ENCODE assay signal across 1 cellular context in the genomic region with DNA sequence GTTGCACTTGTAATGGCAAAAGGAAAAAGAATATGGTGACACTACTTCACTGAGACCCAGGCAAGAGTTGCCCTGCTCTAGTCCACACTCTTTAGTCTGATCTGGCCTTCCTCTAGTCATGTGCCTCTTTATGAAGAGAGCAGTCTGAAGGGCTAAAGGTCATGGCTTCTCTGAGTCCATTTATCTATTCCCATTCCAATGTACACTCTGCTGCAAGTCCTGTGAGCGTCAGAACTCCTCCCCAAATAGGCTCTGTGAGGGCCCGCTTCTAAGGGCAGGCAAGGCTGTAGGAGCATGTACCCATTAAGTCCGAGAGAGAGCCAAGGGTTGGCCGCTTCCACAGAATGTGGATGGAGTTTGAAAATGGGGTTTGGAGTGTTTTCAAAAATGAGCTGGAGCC.
A peak's percentile ranks its signal among the peaks of the same experiment; 100 is the strongest.
TF ChIP-seq lines count a peak whose summit lies in the region.

No MANE protein-coding gene starts in this region.

TF ChIP-seq in HepG2, 621 proteins besides CTCF, POLR2A, EP300 and RAD21 (continued from another document and continues in another):
- peak; percentile 77 for TF ChIP-seq PAXIP1 (CRISPR knock-in tag; conservative IDR thresholded peaks at IDR 0.05)
- peak; percentile 54; the same call in 1 of the 2 replicates for TF ChIP-seq ATF2 (CRISPR knock-in tag; IDR thresholded peaks at IDR 0.05)
- TF ChIP-seq ZNF556 (CRISPR knock-in tag; IDR thresholded peaks at IDR 0.05; ENCODE audit: borderline replicate concordance): peak; percentile 53; the same call in 1 of the 2 replicates
- TF ChIP-seq ZNF263 (CRISPR knock-in tag; IDR thresholded peaks at IDR 0.05): peak; percentile 89
- no peak for TF ChIP-seq ZNF138 (CRISPR knock-in tag; IDR thresholded peaks at IDR 0.05; ENCODE audit: low read depth)
- peak; percentile 57; the same call in 1 of the 2 replicates for TF ChIP-seq MEF2D (CRISPR knock-in tag; IDR thresholded peaks at IDR 0.05)
- no peak for TF ChIP-seq FOXA1 (IDR thresholded peaks at IDR 0.05)
- TF ChIP-seq FOXA1 (CRISPR knock-in tag; IDR thresholded peaks at IDR 0.05): peak; percentile 69
- TF ChIP-seq ZMYM4 (CRISPR knock-in tag; IDR thresholded peaks at IDR 0.05): peak; percentile 98
- TF ChIP-seq KAT7 (CRISPR knock-in tag; IDR thresholded peaks at IDR 0.05; ENCODE audit: borderline replicate concordance): 0 out of 2 replicates have a peak, but pooled peaks have one; percentile 32
- TF ChIP-seq, protein P1, sequence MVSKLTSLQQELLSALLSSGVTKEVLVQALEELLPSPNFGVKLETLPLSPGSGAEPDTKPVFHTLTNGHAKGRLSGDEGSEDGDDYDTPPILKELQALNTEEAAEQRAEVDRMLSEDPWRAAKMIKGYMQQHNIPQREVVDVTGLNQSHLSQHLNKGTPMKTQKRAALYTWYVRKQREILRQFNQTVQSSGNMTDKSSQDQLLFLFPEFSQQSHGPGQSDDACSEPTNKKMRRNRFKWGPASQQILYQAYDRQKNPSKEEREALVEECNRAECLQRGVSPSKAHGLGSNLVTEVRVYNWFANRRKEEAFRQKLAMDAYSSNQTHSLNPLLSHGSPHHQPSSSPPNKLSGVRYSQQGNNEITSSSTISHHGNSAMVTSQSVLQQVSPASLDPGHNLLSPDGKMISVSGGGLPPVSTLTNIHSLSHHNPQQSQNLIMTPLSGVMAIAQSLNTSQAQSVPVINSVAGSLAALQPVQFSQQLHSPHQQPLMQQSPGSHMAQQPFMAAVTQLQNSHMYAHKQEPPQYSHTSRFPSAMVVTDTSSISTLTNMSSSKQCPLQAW (CRISPR knock-in tag; IDR thresholded peaks at IDR 0.05): 0 out of 2 replicates have a peak, but pooled peaks have one; percentile 48
- TF ChIP-seq ZNF44 (CRISPR knock-in tag; IDR thresholded peaks at IDR 0.05): no peak
- TF ChIP-seq ZNF609 (CRISPR knock-in tag; IDR thresholded peaks at IDR 0.05; ENCODE audit: borderline replicate concordance): peak; percentile 83; the same call in 1 of the 2 replicates
- TF ChIP-seq SAP130 (CRISPR knock-in tag; IDR thresholded peaks at IDR 0.05; ENCODE audit: low read depth): peak; percentile 55; the same call in 1 of the 2 replicates
- peak; percentile 86 for TF ChIP-seq HMG20B (CRISPR knock-in tag; conservative IDR thresholded peaks at IDR 0.05)
- TF ChIP-seq CAMTA2 (CRISPR knock-in tag; IDR thresholded peaks at IDR 0.05; ENCODE audit: borderline replicate concordance): no peak
- peak; percentile 28; the same call in 1 of the 2 replicates for TF ChIP-seq ZNF672 (CRISPR knock-in tag; IDR thresholded peaks at IDR 0.05)
- TF ChIP-seq ZNF580 (CRISPR knock-in tag; IDR thresholded peaks at IDR 0.05; ENCODE audit: borderline replicate concordance, low read depth): peak; percentile 78; the same call in 1 of the 2 replicates
- no peak for TF ChIP-seq RFX3 (CRISPR knock-in tag; IDR thresholded peaks at IDR 0.05)
- peak; percentile 66 for TF ChIP-seq BHLHE40 (IDR thresholded peaks at IDR 0.05; ENCODE audit: low read length)
- no peak for TF ChIP-seq PLRG1 (conservative IDR thresholded peaks at IDR 0.05)
- TF ChIP-seq, protein P2, sequence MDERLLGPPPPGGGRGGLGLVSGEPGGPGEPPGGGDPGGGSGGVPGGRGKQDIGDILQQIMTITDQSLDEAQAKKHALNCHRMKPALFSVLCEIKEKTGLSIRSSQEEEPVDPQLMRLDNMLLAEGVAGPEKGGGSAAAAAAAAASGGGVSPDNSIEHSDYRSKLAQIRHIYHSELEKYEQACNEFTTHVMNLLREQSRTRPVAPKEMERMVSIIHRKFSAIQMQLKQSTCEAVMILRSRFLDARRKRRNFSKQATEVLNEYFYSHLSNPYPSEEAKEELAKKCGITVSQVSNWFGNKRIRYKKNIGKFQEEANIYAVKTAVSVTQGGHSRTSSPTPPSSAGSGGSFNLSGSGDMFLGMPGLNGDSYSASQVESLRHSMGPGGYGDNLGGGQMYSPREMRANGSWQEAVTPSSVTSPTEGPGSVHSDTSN (CRISPR knock-in tag; IDR thresholded peaks at IDR 0.05): no peak
- TF ChIP-seq KLF16 (CRISPR knock-in tag; IDR thresholded peaks at IDR 0.05): 0 out of 4 replicates have a peak, but pooled peaks of 1 of the 2 experiments have one; percentile 43
- TF ChIP-seq TSC22D2 (CRISPR knock-in tag; IDR thresholded peaks at IDR 0.05; ENCODE audit: borderline replicate concordance): no peak
- no peak for TF ChIP-seq ZNF598 (CRISPR knock-in tag; IDR thresholded peaks at IDR 0.05; ENCODE audit: borderline replicate concordance)
- TF ChIP-seq ZNF878 (CRISPR knock-in tag; IDR thresholded peaks at IDR 0.05): peak; percentile 63; the same call in 1 of the 2 replicates
- no peak for TF ChIP-seq NONO (IDR thresholded peaks at IDR 0.05)
- TF ChIP-seq NONO (CRISPR knock-in tag; conservative IDR thresholded peaks at IDR 0.05): no peak
- peak; percentile 91 for TF ChIP-seq SP5 (CRISPR knock-in tag; IDR thresholded peaks at IDR 0.05; ENCODE audit: borderline replicate concordance, low read depth)
- TF ChIP-seq HNRNPUL1 (IDR thresholded peaks at IDR 0.05; ENCODE audit: low read depth, low read length): no peak
- TF ChIP-seq ZNF20 (CRISPR knock-in tag; IDR thresholded peaks at IDR 0.05): no peak
- TF ChIP-seq ZNF574 (CRISPR knock-in tag; IDR thresholded peaks at IDR 0.05): 0 out of 2 replicates have a peak, but pooled peaks have one; percentile 54
- peak; percentile 43; the same call in 1 of the 2 replicates for TF ChIP-seq ZNF3 (CRISPR knock-in tag; IDR thresholded peaks at IDR 0.05)
- no peak for TF ChIP-seq ZNF720 (CRISPR knock-in tag; IDR thresholded peaks at IDR 0.05)
- no peak for TF ChIP-seq HDAC6 (IDR thresholded peaks at IDR 0.05; ENCODE audit: low read depth, low read length)
- peak; percentile 83; the same call in 1 of the 2 replicates for TF ChIP-seq ZNF292 (CRISPR knock-in tag; IDR thresholded peaks at IDR 0.05; ENCODE audit: borderline replicate concordance, low read depth)
- TF ChIP-seq SAFB2 (CRISPR knock-in tag; IDR thresholded peaks at IDR 0.05; ENCODE audit: borderline replicate concordance, low read depth): no peak
- TF ChIP-seq, protein P3, sequence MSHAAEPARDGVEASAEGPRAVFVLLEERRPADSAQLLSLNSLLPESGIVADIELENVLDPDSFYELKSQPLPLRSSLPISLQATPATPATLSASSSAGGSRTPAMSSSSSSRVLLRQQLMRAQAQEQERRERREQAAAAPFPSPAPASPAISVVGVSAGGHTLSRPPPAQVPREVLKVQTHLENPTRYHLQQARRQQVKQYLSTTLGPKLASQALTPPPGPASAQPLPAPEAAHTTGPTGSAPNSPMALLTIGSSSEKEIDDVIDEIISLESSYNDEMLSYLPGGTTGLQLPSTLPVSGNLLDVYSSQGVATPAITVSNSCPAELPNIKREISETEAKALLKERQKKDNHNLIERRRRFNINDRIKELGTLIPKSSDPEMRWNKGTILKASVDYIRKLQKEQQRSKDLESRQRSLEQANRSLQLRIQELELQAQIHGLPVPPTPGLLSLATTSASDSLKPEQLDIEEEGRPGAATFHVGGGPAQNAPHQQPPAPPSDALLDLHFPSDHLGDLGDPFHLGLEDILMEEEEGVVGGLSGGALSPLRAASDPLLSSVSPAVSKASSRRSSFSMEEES (CRISPR knock-in tag; IDR thresholded peaks at IDR 0.05): peak; percentile 96
- peak; percentile 99 for TF ChIP-seq ZNF629 (CRISPR knock-in tag; conservative IDR thresholded peaks at IDR 0.05)
- peak; percentile 48; the same call in 1 of the 2 replicates for TF ChIP-seq KDM6A (CRISPR knock-in tag; IDR thresholded peaks at IDR 0.05; ENCODE audit: low read depth)
- peak; percentile 83; the same call in 1 of the 2 replicates for TF ChIP-seq ZNF205 (CRISPR knock-in tag; IDR thresholded peaks at IDR 0.05)
- TF ChIP-seq DRAP1 (CRISPR knock-in tag; IDR thresholded peaks at IDR 0.05): no peak
- TF ChIP-seq FOXJ3 (CRISPR knock-in tag; IDR thresholded peaks at IDR 0.05; ENCODE audit: borderline replicate concordance): peak; percentile 46; the same call in 1 of the 2 replicates
- TF ChIP-seq GFI1 (CRISPR knock-in tag; IDR thresholded peaks at IDR 0.05; ENCODE audit: borderline replicate concordance): peak; percentile 97
